ENCODE assay signal across 1 cellular context in genomic region chr20:32820698-32821378, GRCh38.
TF ChIP-seq lines count a peak whose summit lies in the region.

No MANE protein-coding gene starts in this region.

TF ChIP-seq in endothelial cell of umbilical vein, 7 proteins besides CTCF, POLR2A, EP300 and RAD21 (continued from another document):
- TF ChIP-seq FOS (IDR thresholded peaks at IDR 0.05; ENCODE audit: borderline replicate concordance, insufficient read depth, low read length): no peak
- TF ChIP-seq EZH2 (IDR thresholded peaks at IDR 0.05; ENCODE audit: borderline replicate concordance, low read depth, low read length, severe bottlenecking): no peak
- TF ChIP-seq MYC (IDR thresholded peaks at IDR 0.05; ENCODE audit: low read depth, low read length): no peak
